8 cellular contexts compared by ENCODE assay signal in the genomic region with DNA sequence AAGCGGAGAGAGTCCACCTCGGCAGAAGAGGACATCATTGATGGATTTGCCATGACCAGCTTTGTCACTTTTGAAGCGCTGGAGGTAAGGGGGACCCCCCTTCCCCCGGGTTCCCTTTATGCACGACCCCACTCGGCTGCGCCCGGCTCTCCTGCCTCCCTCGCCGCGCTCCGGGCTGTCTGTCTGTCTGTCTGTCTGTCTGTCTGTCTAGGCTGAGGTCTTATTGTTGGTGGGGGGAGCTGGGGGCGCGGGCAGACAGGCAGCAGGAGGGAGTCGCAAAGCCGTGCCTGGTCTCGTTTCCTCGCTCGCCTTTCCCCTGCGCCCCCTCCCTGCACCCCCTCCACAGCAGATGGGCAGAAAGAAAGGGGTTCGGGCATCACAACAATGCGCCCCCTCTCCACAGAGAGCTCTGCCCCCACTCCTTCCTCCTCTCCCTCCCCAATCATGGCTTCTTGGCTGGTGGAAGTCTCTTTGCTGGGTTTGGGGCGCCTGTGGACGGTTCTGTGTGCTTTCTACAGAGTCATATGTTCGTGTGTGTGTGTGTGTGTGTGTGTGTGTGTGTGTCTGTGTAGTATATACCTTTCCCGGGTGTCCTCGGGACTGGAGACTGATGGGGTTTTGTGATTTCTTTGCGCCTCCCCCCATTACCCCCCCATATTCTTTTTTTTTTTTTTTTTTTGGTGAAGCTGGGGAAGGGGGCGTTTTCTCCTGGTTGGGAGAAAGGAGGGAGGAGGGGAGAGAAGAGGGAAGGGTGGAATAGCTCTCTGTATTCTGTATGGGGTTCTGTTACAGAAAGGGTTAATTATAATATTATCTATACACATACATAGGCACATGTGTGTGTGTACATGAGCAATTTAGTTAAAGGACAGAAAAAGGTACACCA. TPM values are rescaled to one million over a fixed set of nuclear protein-coding genes. Genes with fewer than 3 reads are reported as not detected.
DNase-seq lines count a peak whose midpoint lies in the region; ATAC-seq and TF ChIP-seq lines count a peak whose summit lies in the region.

No MANE protein-coding gene starts in this region.

- H3K27ac ChIP-seq in stomach = peak overlapping the region in 2 of 5 donors; percentile 86 to 89

- TF ChIP-seq EP300 in stomach (IDR thresholded peaks at IDR 0.05) = no peak

- H3K9me3 Mint-ChIP-seq in T-cell = no peaks in the 10 kb centered on the region

- POLR2A ChIA-PET in T-cell (lab: Charles Lee) = interaction anchor here in 1 of 2 donors (0.6 kb wide), 1 partner anchor 17 kb away, joined by 4 read pairs; no protein-coding TSS in a partner anchor

- H3K4me1 Mint-ChIP-seq in T-cell = peaks cover 14 to 18% (median 16%) of the 10 kb centered on the region in 3 donors

- 0 to 3% (median 1%) methylated on average over 28 to 29 of the region's 29 CpGs for WGBS in stomach, 5 donors

- no peaks in the 10 kb centered on the region for H3K9me3 ChIP-seq in iPS-15b (ENCODE audit: control insufficient read depth, insufficient read depth, low read length)
- no peaks in the 10 kb centered on the region for H3K9me3 ChIP-seq in stomach

- CTCF ChIA-PET in T-cell (lab: Charles Lee) = interaction anchor here in 1 of 2 donors (0.6 to 0.7 kb wide), 2 partner anchors 900 to 1118 kb away, joined by 3 to 8 read pairs; no protein-coding TSS in a partner anchor

- no peak for TF ChIP-seq POLR2A in stomach (IDR thresholded peaks at IDR 0.05)
- no peak for TF ChIP-seq POLR2A in erythroblast (IDR thresholded peaks at IDR 0.05; ENCODE audit: low read length)

- TF ChIP-seq CTCF in stomach (IDR thresholded peaks at IDR 0.05) = no peak

- H3K36me3 ChIP-seq in iPS-15b (ENCODE audit: control insufficient read depth, insufficient read depth, low read length) (no peaks in the 10 kb centered on the region), stomach (no peaks in the 10 kb centered on the region)

- ATAC-seq in T-cell (replicated peaks in 1 of 4) = no peak

- intact Hi-C loops in stomach (cut with DNase I; ENCODE audit: low total_unique reads) = no loop called here

- H3K9ac ChIP-seq in iPS-15b (ENCODE audit: low read depth, low read length) = peak overlapping the region; percentile 42

- peak overlapping the region; percentile 69 for H3K4me3 ChIP-seq in iPS-15b (ENCODE audit: low read depth, low read length)
- H3K4me3 ChIP-seq in stomach = peak overlapping the region; percentile 61 to 89 (median 81)

- H3K4me1 ChIP-seq in iPS-15b (ENCODE audit: control insufficient read depth, insufficient read depth, low read length) (peaks cover 2% of the 10 kb centered on the region), stomach (peaks cover 26 to 59% (median 39%) of the 10 kb centered on the region in 4 donors)

- peaks cover 12 to 26% of the 10 kb centered on the region in 2 donors for H3K27me3 Mint-ChIP-seq in T-cell

- peak overlapping the region in 2 of 3 donors; percentile 62 to 69 for H3K4me3 Mint-ChIP-seq in T-cell

- peak; percentile 58 for DNase-seq in NCI-H82 (lab: John Stamatoyannopoulos, UW)
- no peak for DNase-seq in NCI-H82 treated with DMSO at 0.1 percent for 48 hours (lab: John Stamatoyannopoulos, UW; ENCODE audit: unreplicated experiment)
- DNase-seq in T-cell = peak in 1 of 34 experiments; percentile 4
- no peak for DNase-seq in stomach
- no peak for DNase-seq in NOMO-1 (lab: John Stamatoyannopoulos, UW; ENCODE audit: unreplicated experiment in 2 of 2)
- DNase-seq in NK-92 treated with Interleukin-12 subunit alpha and Interleukin-12 subunit beta, amount 100 ng/mL, for 24 hours (lab: John Stamatoyannopoulos, UW) = no peak
- DNase-seq in erythroblast (lab: John Stamatoyannopoulos, UW) = no peak

- no peak overlapping the region for H3K27ac Mint-ChIP-seq in T-cell

- no peaks in the 10 kb centered on the region for H3K36me3 Mint-ChIP-seq in T-cell

- peaks cover 71% of the 10 kb centered on the region for H3K27me3 ChIP-seq in iPS-15b (ENCODE audit: control insufficient read depth, insufficient read depth, low read length)
- H3K27me3 ChIP-seq in stomach = peaks cover 0 to 42% (median 29%) of the 10 kb centered on the region in 3 donors

RNA-seq across cellular contexts. Expression of a gene that starts 1.8 kb away (rescaled TPM):
- total RNA-seq in T-cell = 10 to 100 TPM; 10.6 to 66.2 (median 37.6) TPM
- total RNA-seq in stomach = 10 to 100 TPM; 32.1 to 90.3 (median 44.6) TPM
- 1 to 10 TPM; 3.8 to 9.7 (median 6.2) TPM for polyA plus RNA-seq in stomach
